Comparison of ENCODE assay signal across 8 cellular contexts in genomic region chr5:82164957-82165698, GRCh38.
A peak's percentile ranks its signal among the peaks of the same experiment; 100 is the strongest.
DNase-seq lines count a peak whose midpoint lies in the region; ATAC-seq, FAIRE-seq and TF ChIP-seq lines count a peak whose summit lies in the region.

No MANE protein-coding gene starts in this region.

- intact Hi-C loops in GM12878 (cut with micrococcal nuclease; ENCODE audit: unreplicated experiment) = no loop called here
- intact Hi-C loops in testis (cut with DNase I; ENCODE audit: low total_unique reads) = loop anchor here (10.0 kb wide), 1 partner anchor 740 kb away; no protein-coding TSS in a partner anchor

- no peaks in the 10 kb centered on the region for H3K27me3 ChIP-seq in GM12878 (replicated peaks in 1 of 2; ENCODE audit: control insufficient read depth in 2 of 2, insufficient read depth in 2 of 2, low read length in 1 of 2)
- no peaks in the 10 kb centered on the region for H3K27me3 ChIP-seq in layer of hippocampus (ENCODE audit: control insufficient read depth, insufficient read depth, low read length)
- no peaks in the 10 kb centered on the region for H3K27me3 ChIP-seq in testis

- POLR2A ChIA-PET in GM12878 (lab: Charles Lee) = interaction anchor here (0.6 to 2.0 kb wide), 5 partner anchors 61 to 739 kb away, joined by 3 to 9 read pairs (median 6); partner anchors contain the start of gene SSBP2

- H3K79me2 ChIP-seq in GM12878 (ENCODE audit: control insufficient read depth, insufficient read depth, low read length) = no peaks in the 10 kb centered on the region

- RAD21 ChIA-PET in GM12878 (lab: Charles Lee; ENCODE audit: unreplicated experiment) = interaction anchor here (0.6 to 3.6 kb wide), 70 partner anchors 7 to 1477 kb away, joined by 3 to 113 read pairs (median 4); partner anchors contain the start of genes ATG10, RPS23 and SSBP2

- 94% methylated on average over 3 of the region's 3 CpGs for WGBS in GM12878 (ENCODE audit: insufficient coverage, insufficient replicate concordance, low lambda C conversion rate, missing lambda C conversion rate)
- 72 to 74% methylated on average over 3 of the region's 3 CpGs for WGBS in testis, 2 donors

- CTCF ChIA-PET in GM12878 (lab: Yijun Ruan, JAX) = interaction anchor here (0.6 to 3.6 kb wide), 84 partner anchors 7 to 965 kb away, joined by 3 to 113 read pairs (median 4); partner anchors contain the start of genes SSBP2 and ZCCHC9

- H3K4me2 ChIP-seq in GM12878 (ENCODE audit: control insufficient read depth, insufficient read depth) = no peak overlapping the region

- no TSS peak for BruUV-seq in GM12878 (replicated peaks; lab: Mats Ljungman, UMichigan)

- no peak for TF ChIP-seq POLR2A in GM12878 (IDR thresholded peaks at IDR 0.05; ENCODE audit: low read depth, low read length)
- no peak for TF ChIP-seq POLR2A in testis (IDR thresholded peaks at IDR 0.05)

- H3K4me3 ChIP-seq in GM12878 (no peak overlapping the region), testis (no peak overlapping the region)

- TF ChIP-seq CTCF in GM12878 (IDR thresholded peaks at IDR 0.05 in 2 of 3, conservative IDR thresholded peaks at IDR 0.05 in 1 of 3; ENCODE audit: control insufficient read depth in 2 of 3, extremely low read depth in 1 of 3, insufficient read depth in 1 of 3, low read depth in 3 of 3, low read length in 3 of 3) (no peak), testis (IDR thresholded peaks at IDR 0.05) (no peak)

- H3K4me1 ChIP-seq in GM12878 (ENCODE audit: control insufficient read depth, insufficient read depth, low read length) = peaks cover 10% of the 10 kb centered on the region; the same call in 1 of the 2 replicates
- peaks cover 6% of the 10 kb centered on the region for H3K4me1 ChIP-seq in testis

- H3K9me3 ChIP-seq in GM12878 (replicated peaks; ENCODE audit: control insufficient read depth, insufficient read depth, low read length) (no peaks in the 10 kb centered on the region), testis (no peaks in the 10 kb centered on the region)

- DNase-seq in NCI-H1092 treated with DMSO at 0.1 percent for 48 hours (lab: John Stamatoyannopoulos, UW) = peak; percentile 7
- DNase-seq in NCI-H1092 (lab: John Stamatoyannopoulos, UW) = no peak
- no peak for DNase-seq in GM12878 (ENCODE audit: low read depth, low spot score)
- peak; percentile 26 for DNase-seq in testis
- no peak for DNase-seq in activated gamma-delta T cell treated with Interleukin-2 at 50 U/mL for 16 hours
- DNase-seq in COLO668 (lab: John Stamatoyannopoulos, UW; ENCODE audit: unreplicated experiment) = no peak

- SMC1A ChIA-PET in GM12878 (lab: Charles Lee; ENCODE audit: uncharacterized antibody, unreplicated experiment) = interaction anchor here (0.6 to 3.6 kb wide), 78 partner anchors 8 to 864 kb away, joined by 3 to 122 read pairs (median 4); partner anchors contain the start of genes RPS23, SSBP2 and ZCCHC9

- peak overlapping the region; percentile 10; the same call in 1 of the 2 replicates for H3K27ac ChIP-seq in GM12878 (ENCODE audit: control insufficient read depth, insufficient read depth)
- H3K27ac ChIP-seq in layer of hippocampus (ENCODE audit: low read depth, low read length) = peak overlapping the region; percentile 5
- H3K27ac ChIP-seq in testis = peak overlapping the region in 1 of 2 donors; percentile 1

- FAIRE-seq in GM12878 (lab: Jason Lieb, UNC) = no peak

- H2AFZ ChIP-seq in GM12878 (ENCODE audit: control insufficient read depth, low read depth, low read length) = peak overlapping the region; percentile 50; the same call in 1 of the 2 replicates

- TF ChIP-seq EP300 in GM12878 (IDR thresholded peaks at IDR 0.05; ENCODE audit: borderline replicate concordance in 1 of 2, control insufficient read depth in 1 of 2, low read depth in 2 of 2, low read length in 2 of 2) = no peak

- in situ Hi-C loops in GM12878 (cut with MboI) = no loop called here

- H3K36me3 ChIP-seq in GM12878 (ENCODE audit: control insufficient read depth in 2 of 2, insufficient read depth in 2 of 2, low read length in 1 of 2) = no peaks in the 10 kb centered on the region
- no peaks in the 10 kb centered on the region for H3K36me3 ChIP-seq in testis (ENCODE audit: low read depth, missing control alignments)

- TF ChIP-seq RAD21 in GM12878 (IDR thresholded peaks at IDR 0.05; ENCODE audit: insufficient read depth, low read depth, low read length) = no peak

- ATAC-seq in GM12878 (peak; percentile 15), HG03175 (IDR thresholded peaks at IDR 0.05; ENCODE audit: unreplicated experiment) (no peak)

- H3K9ac ChIP-seq in GM12878 (ENCODE audit: control insufficient read depth, insufficient read depth, low read length) = no peak overlapping the region

- H4K20me1 ChIP-seq in GM12878 (ENCODE audit: control insufficient read depth, insufficient read depth) = no peaks in the 10 kb centered on the region

TF ChIP-seq in GM12878, 131 proteins besides CTCF, POLR2A, EP300 and RAD21:
- TF ChIP-seq DPF2 (IDR thresholded peaks at IDR 0.05) (0 out of 2 replicates have a peak, but pooled peaks have one; percentile 4), CHD1 (IDR thresholded peaks at IDR 0.05; ENCODE audit: low read depth, low read length) (no peak)

Comparison
In these comparisons a context has a peak if more than half of its experiments do, and no peak if none do; other contexts are left out.
1. DNase-seq: peak in NCI-H1092 treated with DMSO at 0.1 percent for 48 hours (single experiment) and testis (single experiment); none in NCI-H1092 (single experiment), GM12878 (single experiment), activated gamma-delta T cell treated with Interleukin-2 at 50 U/mL for 16 hours (single experiment) and COLO668 (single experiment).